Comparison of ENCODE assay signal across 1 cellular context in genomic region chr6:36028088-36028886, GRCh38.
TF ChIP-seq lines count a peak whose summit lies in the region.

No MANE protein-coding gene starts in this region.

TF ChIP-seq in K562, 482 proteins besides CTCF, POLR2A, EP300 and RAD21 (continued from another document and continues in another):
- TF ChIP-seq TSHZ1 (CRISPR knock-in tag; IDR thresholded peaks at IDR 0.05) (no peak), BRD9 (IDR thresholded peaks at IDR 0.05; ENCODE audit: low read depth, partially characterized antibody) (no peak), MYC (IDR thresholded peaks at IDR 0.05; ENCODE audit: low read depth, low read length) (no peak), MYC (CRISPR knock-in tag; IDR thresholded peaks at IDR 0.05; ENCODE audit: borderline replicate concordance, low read depth) (no peak), ETS1 (conservative IDR thresholded peaks at IDR 0.05; ENCODE audit: control insufficient read depth, low read depth, low read length) (no peak), CAMTA2 (CRISPR knock-in tag; conservative IDR thresholded peaks at IDR 0.05) (no peak), NFYB (IDR thresholded peaks at IDR 0.05; ENCODE audit: extremely low read depth, insufficient read length) (no peak), CBX3 (IDR thresholded peaks at IDR 0.05; ENCODE audit: borderline replicate concordance in 1 of 2, low read length in 2 of 2) (no peak), HDGF (IDR thresholded peaks at IDR 0.05) (0 out of 2 replicates have a peak, but pooled peaks have one; percentile 62), ATF2 (CRISPR knock-in tag; IDR thresholded peaks at IDR 0.05) (no peak), LCOR (CRISPR knock-in tag; IDR thresholded peaks at IDR 0.05) (no peak), GTF2E2 (tag; IDR thresholded peaks at IDR 0.05) (peak; percentile 19; the same call in 1 of the 2 replicates), TAF1 (IDR thresholded peaks at IDR 0.05; ENCODE audit: control insufficient read depth, extremely low read depth, insufficient read depth, low read length, severe bottlenecking) (no peak), GATAD2B (IDR thresholded peaks at IDR 0.05; ENCODE audit: borderline replicate concordance) (no peak), NONO (IDR thresholded peaks at IDR 0.05; ENCODE audit: low read depth in 2 of 2, low read length in 1 of 2) (no peak), ZNF57 (CRISPR knock-in tag; IDR thresholded peaks at IDR 0.05) (no peak), FUS (optimal IDR thresholded peaks at IDR 0.05; ENCODE audit: low read depth, low read length) (no peak), SIX5 (IDR thresholded peaks at IDR 0.05; ENCODE audit: borderline replicate concordance in 1 of 2, insufficient read depth in 1 of 2, low read depth in 1 of 2, low read length in 2 of 2) (no peak), SNIP1 (IDR thresholded peaks at IDR 0.05; ENCODE audit: low read depth) (no peak), ELK3 (CRISPR knock-in tag; IDR thresholded peaks at IDR 0.05) (no peak), TOE1 (IDR thresholded peaks at IDR 0.05; ENCODE audit: borderline replicate concordance) (no peak), TOE1 (CRISPR knock-in tag; IDR thresholded peaks at IDR 0.05; ENCODE audit: borderline replicate concordance, low read depth) (no peak), MAZ (CRISPR knock-in tag; conservative IDR thresholded peaks at IDR 0.05 in 1 of 2, IDR thresholded peaks at IDR 0.05 in 1 of 2) (0 out of 4 replicates have a peak, but pooled peaks of 1 of the 2 experiments have one; percentile 13), FOXK1 (CRISPR knock-in tag; IDR thresholded peaks at IDR 0.05; ENCODE audit: borderline replicate concordance) (peak; percentile 71; the same call in 1 of the 2 replicates), GMEB1 (CRISPR knock-in tag; IDR thresholded peaks at IDR 0.05) (no peak), HDAC2 (IDR thresholded peaks at IDR 0.05) (no peak), NCOR1 (IDR thresholded peaks at IDR 0.05) (no peak), KHSRP (IDR thresholded peaks at IDR 0.05) (no peak), ELK1 (CRISPR knock-in tag; IDR thresholded peaks at IDR 0.05) (no peak), ZNF449 (CRISPR knock-in tag; IDR thresholded peaks at IDR 0.05) (no peak), HSF4 (CRISPR knock-in tag; IDR thresholded peaks at IDR 0.05; ENCODE audit: borderline replicate concordance) (no peak), GATAD2A (IDR thresholded peaks at IDR 0.05) (no peak), NFE2L1 (tag; IDR thresholded peaks at IDR 0.05; ENCODE audit: borderline replicate concordance, low read depth) (no peak), ZNF280A (IDR thresholded peaks at IDR 0.05; ENCODE audit: low read depth, partially characterized antibody) (no peak), MEF2A (IDR thresholded peaks at IDR 0.05; ENCODE audit: control insufficient read depth, low read depth, low read length) (no peak), CCAR2 (IDR thresholded peaks at IDR 0.05; ENCODE audit: low read depth, low read length) (no peak), MAX (CRISPR knock-in tag; IDR thresholded peaks at IDR 0.05) (peak; percentile 46; the same call in 1 of the 2 replicates), MAFG (tag; conservative IDR thresholded peaks at IDR 0.05) (no peak), SREBF2 (CRISPR knock-in tag; IDR thresholded peaks at IDR 0.05) (no peak), ZNF644 (tag; IDR thresholded peaks at IDR 0.05; ENCODE audit: low read depth) (no peak), HMGN3 (IDR thresholded peaks at IDR 0.05; ENCODE audit: borderline replicate concordance, extremely low read depth, insufficient read length, low read depth, low read length) (no peak), ZNF140 (CRISPR knock-in tag; IDR thresholded peaks at IDR 0.05) (no peak), RB1 (IDR thresholded peaks at IDR 0.05; ENCODE audit: low read depth) (no peak), ZNF280B (CRISPR knock-in tag; IDR thresholded peaks at IDR 0.05) (no peak), HDAC3 (IDR thresholded peaks at IDR 0.05; ENCODE audit: borderline replicate concordance, partially characterized antibody) (no peak), ZNF444 (CRISPR knock-in tag; IDR thresholded peaks at IDR 0.05) (no peak), SRSF3 (IDR thresholded peaks at IDR 0.05; ENCODE audit: insufficient read depth, low read length) (no peak), SP2 (IDR thresholded peaks at IDR 0.05; ENCODE audit: extremely low read depth, low read depth, low read length, poor library complexity, severe bottlenecking) (no peak), ZNF512 (tag; IDR thresholded peaks at IDR 0.05) (no peak), SMAD3 (CRISPR knock-in tag; conservative IDR thresholded peaks at IDR 0.05) (no peak)
